ENCODE assay signal across 19 cellular contexts in the genomic region with DNA sequence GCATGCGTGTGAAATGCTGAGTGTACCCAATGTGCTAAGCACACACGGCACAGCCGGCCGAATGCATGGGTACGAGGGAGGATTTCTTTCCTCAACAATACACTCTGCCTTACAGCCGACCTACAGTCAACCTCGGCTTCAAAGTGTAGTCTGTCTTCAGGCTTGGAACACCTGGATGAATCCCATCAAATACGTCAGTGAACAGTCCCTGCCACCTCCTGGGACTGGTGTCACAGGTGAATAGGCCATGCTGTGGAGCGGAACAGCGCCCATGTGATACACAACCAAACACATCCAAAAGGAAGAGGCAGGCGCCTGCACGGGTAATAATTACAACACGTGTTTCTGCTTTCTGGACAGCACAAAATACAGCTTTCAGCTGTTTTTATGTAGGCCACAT.
"Had no signal": no experiment of that assay in that cellular context is flagged by ENCODE, and none has a peak within 500 bp of the region (broad histone marks: within the 10 kb centered on the region; RNA-seq: fewer than 3 reads in every experiment).

No MANE protein-coding gene starts in this region.

- H3K27me3 Mint-ChIP-seq: activated naive CD8-positive, alpha-beta T cell had no signal

- H3K4me3 ChIP-seq: lower lobe of right lung, neural progenitor cell, sigmoid colon, spleen, tibial nerve had no signal

- ATAC-seq: left cardiac atrium, lower lobe of right lung, WTC11 had no signal

- DNase-seq: activated CD4-positive, alpha-beta T cell treated with anti-CD3 and anti-CD28 coated beads, Interleukin-2, amount 10 ng/mL, durations not matched to agents 7 days and 5 days; activated CD8-positive, alpha-beta memory T cell treated with anti-CD3 and anti-CD28 coated beads for 24 hours; activated gamma-delta T cell treated with Interleukin-2 at 50 U/mL for 16 hours; brain microvascular endothelial cell; cortex of kidney; effector memory CD4-positive, alpha-beta T cell; foreskin fibroblast; head of caudate nucleus; immature natural killer cell; left cardiac atrium; lower lobe of right lung; sigmoid colon; spleen; T-helper 2 cell had no signal

- H3K36me3 Mint-ChIP-seq: activated naive CD8-positive, alpha-beta T cell; neural progenitor cell; WTC11 had no signal

- H3K4me1 Mint-ChIP-seq: immature natural killer cell, mesothelial cell of epicardium, WTC11 had no signal

- H3K9me3 Mint-ChIP-seq: activated CD4-positive, alpha-beta T cell treated with anti-CD3 and anti-CD28 coated beads, Interleukin-2, amount 10 ng/mL, durations not matched to agents 7 days and 5 days; immature natural killer cell; mesothelial cell of epicardium; neural progenitor cell; WTC11 had no signal

- H3K27ac Mint-ChIP-seq: activated CD4-positive, alpha-beta T cell treated with anti-CD3 and anti-CD28 coated beads, Interleukin-2, amount 10 ng/mL, durations not matched to agents 7 days and 5 days; activated naive CD8-positive, alpha-beta T cell; mesothelial cell of epicardium; WTC11 had no signal

- H3K4me3 Mint-ChIP-seq: activated CD4-positive, alpha-beta T cell treated with anti-CD3 and anti-CD28 coated beads, Interleukin-2, amount 10 ng/mL, durations not matched to agents 7 days and 5 days; activated naive CD8-positive, alpha-beta T cell; immature natural killer cell; mesothelial cell of epicardium; WTC11 had no signal
